21 cellular contexts compared by ENCODE assay signal in the genomic region with DNA sequence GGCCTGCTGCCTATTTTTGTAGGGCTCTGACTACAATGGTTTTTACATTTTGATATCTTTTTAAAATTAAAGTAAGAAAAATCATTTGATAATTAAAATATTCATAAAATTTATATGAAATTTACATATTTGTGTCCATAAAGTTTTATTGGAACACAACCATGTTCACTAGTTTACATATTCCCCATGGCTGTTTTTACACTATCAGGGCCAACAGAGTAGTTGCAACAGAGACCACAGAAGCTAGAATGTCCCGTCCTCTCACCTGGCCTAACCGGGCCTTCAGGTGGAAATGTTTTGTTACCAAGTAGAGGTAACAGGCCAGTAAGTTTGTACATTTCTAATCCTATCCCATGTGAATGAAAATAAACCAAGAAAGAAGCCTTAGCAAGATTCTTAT. TPM values are rescaled to one million over a fixed set of nuclear protein-coding genes. Genes with fewer than 3 reads are reported as not detected.
"Had no signal": no experiment of that assay in that cellular context is flagged by ENCODE, and none has a peak within 500 bp of the region (broad histone marks: within the 10 kb centered on the region; RNA-seq: fewer than 3 reads in every experiment).

No MANE protein-coding gene starts in this region.

RNA-seq across cellular contexts. Expression of gene CFHR2, which starts 10.7 kb away (rescaled TPM):
- total RNA-seq: activated naive CD4-positive, alpha-beta T cell treated with anti-CD3 and anti-CD28 coated beads for 36 hours; activated naive CD4-positive, alpha-beta T cell treated with anti-CD3 and anti-CD28 coated beads, Interleukin-2, amount 50 U/mL, for 72 hours; activated naive CD8-positive, alpha-beta T cell treated with anti-CD3 and anti-CD28 coated beads for 36 hours; activated naive CD8-positive, alpha-beta T cell treated with anti-CD3 and anti-CD28 coated beads, Interleukin-2, amount 10 ng/mL, durations not matched to agents 7 days and 5 days; activated T-cell treated with anti-CD3 and anti-CD28 coated beads, Interleukin-2, amount 50 U/mL, for 4 hours; activated T-cell treated with anti-CD3 and anti-CD28 coated beads, Interleukin-2, amount 50 U/mL, for 72 hours; activated T-helper 1 cell treated with anti-CD3 and anti-CD28 coated beads, Interleukin-12 subunit alpha, Interleukin-12 subunit beta, Interleukin-2, Interleukin-4 antibody, amounts not matched to agents 30 ng/mL and 10 ng/mL and 1 ng/mL, durations not matched to agents 14 hours and 24 hours and 36 hours; activated T-helper 17 cell treated with anti-CD3 and anti-CD28 coated beads, Interleukin-2, amount 50 U/mL, for 72 hours; activated T-helper 2 cell treated with anti-CD3 and anti-CD28 coated beads, Interferon-gamma antibody, Interleukin-2, Interleukin-4, amounts not matched to agents 10 μg/mL and 5 μg/mL and 100 μg/mL, durations not matched to agents 14 hours and 24 hours and 36 hours; aorta; ascending aorta; astrocyte; body of pancreas; breast epithelium; bronchial epithelial cell; cardiac muscle cell; cardiac septum; cerebellum; chondrocyte had no signal
- polyA plus RNA-seq: adipose tissue, aorta, cardiac muscle cell had no signal

RNA-seq across cellular contexts. Expression of gene CFHR5, which starts 44.5 kb away (rescaled TPM):
- total RNA-seq: activated naive CD4-positive, alpha-beta T cell treated with anti-CD3 and anti-CD28 coated beads for 36 hours; activated naive CD4-positive, alpha-beta T cell treated with anti-CD3 and anti-CD28 coated beads, Interleukin-2, amount 50 U/mL, for 72 hours; activated naive CD8-positive, alpha-beta T cell treated with anti-CD3 and anti-CD28 coated beads for 36 hours; activated naive CD8-positive, alpha-beta T cell treated with anti-CD3 and anti-CD28 coated beads, Interleukin-2, amount 10 ng/mL, durations not matched to agents 7 days and 5 days; activated T-cell treated with anti-CD3 and anti-CD28 coated beads, Interleukin-2, amount 50 U/mL, for 4 hours; activated T-cell treated with anti-CD3 and anti-CD28 coated beads, Interleukin-2, amount 50 U/mL, for 72 hours; activated T-helper 1 cell treated with anti-CD3 and anti-CD28 coated beads, Interleukin-12 subunit alpha, Interleukin-12 subunit beta, Interleukin-2, Interleukin-4 antibody, amounts not matched to agents 30 ng/mL and 10 ng/mL and 1 ng/mL, durations not matched to agents 14 hours and 24 hours and 36 hours; activated T-helper 17 cell treated with anti-CD3 and anti-CD28 coated beads, Interleukin-2, amount 50 U/mL, for 72 hours; activated T-helper 2 cell treated with anti-CD3 and anti-CD28 coated beads, Interferon-gamma antibody, Interleukin-2, Interleukin-4, amounts not matched to agents 10 μg/mL and 5 μg/mL and 100 μg/mL, durations not matched to agents 14 hours and 24 hours and 36 hours; adrenal gland; aorta; ascending aorta; astrocyte; body of pancreas; breast epithelium; bronchial epithelial cell; cardiac septum; cerebellum; chondrocyte had no signal
- polyA plus RNA-seq: adipose tissue, adrenal gland, aorta, cardiac muscle cell had no signal

RNA-seq across cellular contexts. Expression of gene CFHR4, which starts 45.0 kb away (rescaled TPM):
- total RNA-seq: activated naive CD4-positive, alpha-beta T cell treated with anti-CD3 and anti-CD28 coated beads for 36 hours; activated naive CD4-positive, alpha-beta T cell treated with anti-CD3 and anti-CD28 coated beads, Interleukin-2, amount 50 U/mL, for 72 hours; activated naive CD8-positive, alpha-beta T cell treated with anti-CD3 and anti-CD28 coated beads for 36 hours; activated naive CD8-positive, alpha-beta T cell treated with anti-CD3 and anti-CD28 coated beads, Interleukin-2, amount 10 ng/mL, durations not matched to agents 7 days and 5 days; activated T-cell treated with anti-CD3 and anti-CD28 coated beads, Interleukin-2, amount 50 U/mL, for 4 hours; activated T-cell treated with anti-CD3 and anti-CD28 coated beads, Interleukin-2, amount 50 U/mL, for 72 hours; activated T-helper 1 cell treated with anti-CD3 and anti-CD28 coated beads, Interleukin-12 subunit alpha, Interleukin-12 subunit beta, Interleukin-2, Interleukin-4 antibody, amounts not matched to agents 30 ng/mL and 10 ng/mL and 1 ng/mL, durations not matched to agents 14 hours and 24 hours and 36 hours; activated T-helper 17 cell treated with anti-CD3 and anti-CD28 coated beads, Interleukin-2, amount 50 U/mL, for 72 hours; activated T-helper 2 cell treated with anti-CD3 and anti-CD28 coated beads, Interferon-gamma antibody, Interleukin-2, Interleukin-4, amounts not matched to agents 10 μg/mL and 5 μg/mL and 100 μg/mL, durations not matched to agents 14 hours and 24 hours and 36 hours; aorta; ascending aorta; astrocyte; body of pancreas; breast epithelium; bronchial epithelial cell; cardiac muscle cell; cardiac septum; cerebellum; chondrocyte had no signal
- polyA plus RNA-seq: adipose tissue, aorta, cardiac muscle cell had no signal
